In genomic region chr11:100740440-100740839, GRCh38 we compare ENCODE assay signal across 12 cellular contexts. TPM values are rescaled to one million over a fixed set of nuclear protein-coding genes. Genes with fewer than 3 reads are reported as not detected.
A peak's percentile ranks its signal among the peaks of the same experiment; 100 is the strongest.
DNase-seq lines count a peak whose midpoint lies in the region; ATAC-seq and TF ChIP-seq lines count a peak whose summit lies in the region.
"Had no signal": no experiment of that assay in that cellular context is flagged by ENCODE, and none has a peak within 500 bp of the region (broad histone marks: within the 10 kb centered on the region; RNA-seq: fewer than 3 reads in every experiment).

No MANE protein-coding gene starts in this region.

- H3K27me3 ChIP-seq in right lobe of liver (no peaks in the 10 kb centered on the region), smooth muscle cell (ENCODE audit: low read depth) (no peaks in the 10 kb centered on the region)

- no peaks in the 10 kb centered on the region for H4K20me1 ChIP-seq in smooth muscle cell (ENCODE audit: low read depth)

- H3F3A ChIP-seq in smooth muscle cell (ENCODE audit: low read depth): peaks cover 20% of the 10 kb centered on the region

- H3K4me1 ChIP-seq in right lobe of liver (peaks cover 0 to 29% (median 10%) of the 10 kb centered on the region in 4 donors), smooth muscle cell (ENCODE audit: low read depth) (peaks cover 54% of the 10 kb centered on the region)

- H3K4me2 ChIP-seq in smooth muscle cell: peak overlapping the region; percentile 78

- H2AFZ ChIP-seq in smooth muscle cell (ENCODE audit: low read depth): no peak overlapping the region

- no peaks in the 10 kb centered on the region for H3K9me3 ChIP-seq in right lobe of liver
- no peaks in the 10 kb centered on the region for H3K9me3 ChIP-seq in smooth muscle cell (replicated peaks; ENCODE audit: low read depth)

- H3K9ac ChIP-seq in smooth muscle cell (ENCODE audit: low read depth): peak overlapping the region; percentile 48

- TF ChIP-seq CTCF in right lobe of liver (IDR thresholded peaks at IDR 0.05) (no peak), smooth muscle cell (IDR thresholded peaks at IDR 0.05; ENCODE audit: borderline replicate concordance, insufficient read depth, poor library complexity, severe bottlenecking) (no peak)

- H3K27ac ChIP-seq in right lobe of liver (peak overlapping the region in 1 of 3 donors; percentile 36), smooth muscle cell (ENCODE audit: low read depth) (peak overlapping the region; percentile 95)
- H3K27ac ChIP-seq: WERI-Rb-1 had no signal

- H3K79me2 ChIP-seq in smooth muscle cell (ENCODE audit: low read depth): peaks cover 68% of the 10 kb centered on the region

- 22% methylated on average over 2 of the region's 2 CpGs for WGBS in right lobe of liver (ENCODE audit: insufficient coverage, low coverage, low lambda C conversion rate, missing lambda C conversion rate)
- WGBS in smooth muscle cell (ENCODE audit: low lambda C conversion rate): 58% methylated on average over 2 of the region's 2 CpGs

- intact Hi-C loops in right lobe of liver (cut with DNase I): no loop called here

- no peak overlapping the region for H3K4me3 ChIP-seq in right lobe of liver
- peak overlapping the region; percentile 8 for H3K4me3 ChIP-seq in smooth muscle cell

- DNase-seq in HT-29 (ENCODE audit: low spot score) (peak; percentile 44), dermis blood vessel endothelial cell (peak; percentile 20), right lobe of liver (no peak), smooth muscle cell (lab: John Stamatoyannopoulos, UW; ENCODE audit: unreplicated experiment) (no peak), COLO829 (ENCODE audit: low spot score) (no peak), amygdala (lab: John Stamatoyannopoulos, UW) (no peak)
- DNase-seq: activated CD8-positive, alpha-beta memory T cell treated with anti-CD3 and anti-CD28 coated beads, Interleukin-2, amount 50 U/mL, for 48 hours; NCI-H1417 treated with DMSO at 0.1 percent for 48 hours; NCI-H748 treated with DMSO at 0.1 percent for 48 hours; WERI-Rb-1 had no signal

- TF ChIP-seq POLR2A in right lobe of liver (IDR thresholded peaks at IDR 0.05): no peak

- peak in 3 of 4 donors; percentile 25 to 45 (median 34) for ATAC-seq in right lobe of liver
- no peak for ATAC-seq in HG03460 (IDR thresholded peaks at IDR 0.05; ENCODE audit: unreplicated experiment)
- no peak for ATAC-seq in GM21528 (IDR thresholded peaks at IDR 0.05; ENCODE audit: low FRiP score, unreplicated experiment)

- H3K36me3 ChIP-seq in right lobe of liver (no peaks in the 10 kb centered on the region), smooth muscle cell (ENCODE audit: low read depth) (no peaks in the 10 kb centered on the region)
- H3K36me3 ChIP-seq: WERI-Rb-1 had no signal

RNA-seq across cellular contexts. Expression of gene ARHGAP42, which starts 53.4 kb away (rescaled TPM):
- 4.5 and 4.8 TPM in 2 replicates for total RNA-seq in HT-29 (2014; rRNA removed; shearing (Covaris generic))
- total RNA-seq in dermis blood vessel endothelial cell: 6.0 and 13.4 TPM in 2 replicates
- total RNA-seq in right lobe of liver: 10 to 100 TPM in 4 of 6 experiments, 1 to 10 TPM in 2; 8.7 to 15.8 (median 13.1) TPM
- 49.3 and 53.4 TPM in 2 replicates for total RNA-seq in smooth muscle cell
- polyA plus RNA-seq in smooth muscle cell: 12.2 and 12.7 TPM in 2 replicates

Comparison
In these comparisons a context has a peak if more than half of its experiments do, and no peak if none do; other contexts are left out.
1. DNase-seq: peak in HT-29 (single experiment) and dermis blood vessel endothelial cell (single experiment); none in right lobe of liver (0 of 3), smooth muscle cell (single experiment), COLO829 (single experiment) and amygdala (0 of 56).
2. ATAC-seq: peak in right lobe of liver (3 of 4); none in HG03460 (single experiment) and GM21528 (single experiment).